Comparison of ENCODE assay signal across 1 cellular context in genomic region chr16:69108069-69108904, GRCh38.
A peak's percentile ranks its signal among the peaks of the same experiment; 100 is the strongest.
TF ChIP-seq lines count a peak whose summit lies in the region.

No MANE protein-coding gene starts in this region.

TF ChIP-seq in HEK293, 187 proteins besides CTCF, POLR2A, EP300 and RAD21 (continued from another document):
- TF ChIP-seq PRDM10 (tag by site-specific recombination; IDR thresholded peaks at IDR 0.05) (0 out of 2 replicates have a peak, but pooled peaks have one; percentile 21), PRDM1 (tag by site-specific recombination; IDR thresholded peaks at IDR 0.05) (peak; percentile 99), ZBTB1 (tag by site-specific recombination; IDR thresholded peaks at IDR 0.05) (no peak), KLF7 (tag by site-specific recombination; IDR thresholded peaks at IDR 0.05; ENCODE audit: borderline replicate concordance) (no peak), ZNF404 (tag by site-specific recombination; IDR thresholded peaks at IDR 0.05) (no peak)
